1 cellular context compared by ENCODE assay signal in the genomic region with DNA sequence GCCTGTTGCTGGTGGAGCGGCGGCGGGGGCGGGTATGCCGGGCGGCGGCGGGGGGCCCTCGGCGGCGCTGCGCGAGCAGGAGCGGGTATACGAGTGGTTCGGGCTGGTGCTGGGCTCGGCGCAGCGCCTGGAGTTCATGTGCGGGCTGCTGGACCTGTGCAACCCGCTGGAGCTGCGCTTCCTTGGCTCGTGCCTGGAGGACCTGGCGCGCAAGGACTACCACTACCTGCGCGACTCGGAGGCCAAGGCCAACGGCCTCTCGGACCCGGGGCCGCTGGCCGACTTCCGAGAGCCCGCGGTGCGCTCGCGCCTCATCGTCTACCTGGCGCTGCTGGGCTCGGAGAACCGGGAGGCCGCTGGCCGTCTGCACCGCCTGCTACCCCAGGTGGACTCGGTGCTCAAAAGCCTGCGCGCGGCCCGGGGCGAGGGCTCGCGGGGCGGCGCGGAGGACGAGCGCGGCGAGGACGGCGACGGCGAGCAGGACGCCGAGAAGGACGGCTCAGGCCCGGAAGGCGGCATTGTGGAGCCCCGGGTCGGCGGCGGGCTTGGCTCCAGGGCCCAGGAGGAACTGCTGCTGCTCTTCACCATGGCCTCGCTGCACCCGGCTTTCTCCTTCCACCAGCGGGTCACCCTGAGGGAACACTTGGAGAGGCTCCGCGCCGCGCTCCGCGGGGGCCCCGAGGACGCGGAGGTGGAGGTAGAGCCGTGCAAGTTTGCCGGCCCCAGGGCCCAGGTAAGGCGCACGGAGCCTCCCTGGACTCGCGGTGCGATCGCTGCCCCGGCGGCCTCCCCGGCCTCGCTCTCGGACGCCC.
TF ChIP-seq lines count a peak whose summit lies in the region.

No MANE protein-coding gene starts in this region.

TF ChIP-seq in SK-N-SH, 30 proteins besides CTCF, POLR2A, EP300 and RAD21 (continued from another document):
- TF ChIP-seq MEF2A (IDR thresholded peaks at IDR 0.05; ENCODE audit: borderline replicate concordance, low read depth): no peak
TF ChIP-seq in SK-N-SH: peak in this region for 0.
